8 cellular contexts compared by ENCODE assay signal in genomic region chr22:19719055-19719482, GRCh38. TPM values are rescaled to one million over a fixed set of nuclear protein-coding genes. Genes with fewer than 3 reads are reported as not detected.
A peak's percentile ranks its signal among the peaks of the same experiment; 100 is the strongest.
DNase-seq lines count a peak whose midpoint lies in the region; ATAC-seq, FAIRE-seq and TF ChIP-seq lines count a peak whose summit lies in the region.

No MANE protein-coding gene starts in this region.

- TF ChIP-seq RAD21 in A549 (conservative IDR thresholded peaks at IDR 0.05 in 1 of 2, IDR thresholded peaks at IDR 0.05 in 1 of 2), result no peak

- no peak for ATAC-seq in A549
- no peak for ATAC-seq in naive thymus-derived CD4-positive, alpha-beta T cell
- ATAC-seq in HG02588 (IDR thresholded peaks at IDR 0.05; ENCODE audit: unreplicated experiment), result no peak
- ATAC-seq in HG02852 (IDR thresholded peaks at IDR 0.05; ENCODE audit: unreplicated experiment), result no peak

- CTCF ChIA-PET in A549 (lab: Yijun Ruan, JAX), result interaction anchor here (1.0 to 1.9 kb wide), 5 partner anchors 9 to 229 kb away, joined by 3 to 7 read pairs (median 4); no protein-coding TSS in a partner anchor
- CTCF ChIA-PET in naive thymus-derived CD4-positive, alpha-beta T cell (lab: Charles Lee), result no interaction called here

- H3K4me3 ChIP-seq in A549, result peak overlapping the region; percentile 45
- H3K4me3 ChIP-seq in HFF-Myc (replicated peaks; ENCODE audit: low read depth, low read length), result peak overlapping the region; percentile 57
- peak overlapping the region; percentile 49 to 72 (median 68) for H3K4me3 ChIP-seq in breast epithelium
- H3K4me3 ChIP-seq in naive thymus-derived CD4-positive, alpha-beta T cell (ENCODE audit: low read length), result no peak overlapping the region

- no peaks in the 10 kb centered on the region for H3K36me3 Mint-ChIP-seq in naive thymus-derived CD4-positive, alpha-beta T cell

- peaks cover 28 to 55% (median 33%) of the 10 kb centered on the region in 5 donors for H3K27me3 Mint-ChIP-seq in naive thymus-derived CD4-positive, alpha-beta T cell

- peak overlapping the region; percentile 59 to 83 (median 74) for H3K4me3 Mint-ChIP-seq in naive thymus-derived CD4-positive, alpha-beta T cell

- peaks cover 9% of the 10 kb centered on the region; the same call in 1 of the 3 replicates for H3K4me1 ChIP-seq in A549
- peaks cover 9 to 12% of the 10 kb centered on the region in 2 donors for H3K4me1 ChIP-seq in breast epithelium
- H3K4me1 ChIP-seq in naive thymus-derived CD4-positive, alpha-beta T cell (ENCODE audit: control insufficient read depth in 2 of 2, insufficient read depth in 2 of 2, low read length in 2 of 2), result peaks cover 0 to 16% of the 10 kb centered on the region in 2 donors

- intact Hi-C loops in breast epithelium (cut with DNase I; ENCODE audit: low total_unique reads), result no loop called here
- intact Hi-C loops in naive thymus-derived CD4-positive, alpha-beta T cell (cut with micrococcal nuclease), result loop anchor here (2.0 to 10.0 kb wide), 6 partner anchors 40 to 1642 kb away; partner anchors contain the start of genes CDC45 (in 1 of the 2), PEX26 (in 1 of the 2), SLC25A1 (in 1 of the 2) and UFD1 (in 1 of the 2)

- peaks cover 0 to 13% (median 9%) of the 10 kb centered on the region in 7 donors for H3K4me1 Mint-ChIP-seq in naive thymus-derived CD4-positive, alpha-beta T cell

- TF ChIP-seq EP300 in A549 (IDR thresholded peaks at IDR 0.05), result no peak

- no peak for TF ChIP-seq POLR2A in A549 (IDR thresholded peaks at IDR 0.05; ENCODE audit: low read length)
- TF ChIP-seq POLR2A in breast epithelium (IDR thresholded peaks at IDR 0.05), result no peak

- H3K36me3 ChIP-seq in breast epithelium, result no peaks in the 10 kb centered on the region
- no peaks in the 10 kb centered on the region for H3K36me3 ChIP-seq in naive thymus-derived CD4-positive, alpha-beta T cell (ENCODE audit: control insufficient read depth in 2 of 3, insufficient read depth in 3 of 3, low read length in 3 of 3)

- FAIRE-seq in A549 (lab: Jason Lieb, UNC), result no peak

- peak overlapping the region in 1 of 9 donors; percentile 47 for H3K27ac Mint-ChIP-seq in naive thymus-derived CD4-positive, alpha-beta T cell

- H3K27me3 ChIP-seq in breast epithelium, result peaks cover 0 to 2% of the 10 kb centered on the region in 2 donors
- H3K27me3 ChIP-seq in naive thymus-derived CD4-positive, alpha-beta T cell (ENCODE audit: control insufficient read depth in 2 of 2, insufficient read depth in 2 of 2, low read length in 2 of 2), result peaks cover 0 to 3% of the 10 kb centered on the region in 2 donors

- no peaks in the 10 kb centered on the region for H3K9me3 Mint-ChIP-seq in naive thymus-derived CD4-positive, alpha-beta T cell

- TF ChIP-seq CTCF in A549 (IDR thresholded peaks at IDR 0.05) (no peak), HFF-Myc (IDR thresholded peaks at IDR 0.05; ENCODE audit: low read depth, low read length, missing control alignments) (no peak), breast epithelium (IDR thresholded peaks at IDR 0.05) (no peak)

- H3K9me3 ChIP-seq in A549 (no peaks in the 10 kb centered on the region), breast epithelium (no peaks in the 10 kb centered on the region)
- no peaks in the 10 kb centered on the region for H3K9me3 ChIP-seq in naive thymus-derived CD4-positive, alpha-beta T cell (ENCODE audit: control insufficient read depth in 2 of 3, low read length in 3 of 3)

- POLR2A ChIA-PET in A549 (lab: Yijun Ruan, JAX), result no interaction called here
- POLR2A ChIA-PET in naive thymus-derived CD4-positive, alpha-beta T cell (lab: Charles Lee), result no interaction called here

- 96% methylated on average over 7 of the region's 31 CpGs for WGBS in A549 (ENCODE audit: missing lambda C conversion rate)

- H3K27ac ChIP-seq in A549, result peak overlapping the region in 1 of 2 experiments; percentile 92; a peak in 3 of 6 replicates
- peak overlapping the region; percentile 50 to 70 for H3K27ac ChIP-seq in breast epithelium
- H3K27ac ChIP-seq in naive thymus-derived CD4-positive, alpha-beta T cell (ENCODE audit: low read depth, low read length), result no peak overlapping the region

- no peak for DNase-seq in A549 (ENCODE audit: low read depth in 1 of 2, low spot score in 1 of 2)
- no peak for DNase-seq in HFF-Myc (ENCODE audit: extremely low read depth, low read depth)
- no peak for DNase-seq in breast epithelium (ENCODE audit: low spot score in 2 of 2)
- DNase-seq in naive thymus-derived CD4-positive, alpha-beta T cell, result no peak
- DNase-seq in AG08395 (ENCODE audit: low spot score), result no peak
- DNase-seq in mucosa of gallbladder (ENCODE audit: low spot score), result no peak

- H3K4me2 ChIP-seq in A549, result peak overlapping the region; percentile 93

TF ChIP-seq in A549, 52 proteins besides CTCF, POLR2A, EP300 and RAD21 (continues in another document):
- TF ChIP-seq MYC (IDR thresholded peaks at IDR 0.05; ENCODE audit: borderline replicate concordance, low read length) (no peak), TFCP2L1 (CRISPR knock-in tag; IDR thresholded peaks at IDR 0.05) (no peak), RARB (CRISPR knock-in tag; IDR thresholded peaks at IDR 0.05) (no peak), SREBF2 (IDR thresholded peaks at IDR 0.05) (no peak), NR3C1 (IDR thresholded peaks at IDR 0.05) (no peak), NFE2L2 (conservative IDR thresholded peaks at IDR 0.05; ENCODE audit: low read length) (no peak), HMGXB4 (CRISPR knock-in tag; IDR thresholded peaks at IDR 0.05; ENCODE audit: borderline replicate concordance) (no peak), ESRRA (IDR thresholded peaks at IDR 0.05; ENCODE audit: borderline replicate concordance, low read length) (no peak), MAX (IDR thresholded peaks at IDR 0.05) (no peak), CBX2 (IDR thresholded peaks at IDR 0.05; ENCODE audit: borderline replicate concordance, low read depth) (no peak), EHF (CRISPR knock-in tag; IDR thresholded peaks at IDR 0.05) (no peak), HOXB5 (CRISPR knock-in tag; IDR thresholded peaks at IDR 0.05) (no peak)
- TF ChIP-seq, protein P1, sequence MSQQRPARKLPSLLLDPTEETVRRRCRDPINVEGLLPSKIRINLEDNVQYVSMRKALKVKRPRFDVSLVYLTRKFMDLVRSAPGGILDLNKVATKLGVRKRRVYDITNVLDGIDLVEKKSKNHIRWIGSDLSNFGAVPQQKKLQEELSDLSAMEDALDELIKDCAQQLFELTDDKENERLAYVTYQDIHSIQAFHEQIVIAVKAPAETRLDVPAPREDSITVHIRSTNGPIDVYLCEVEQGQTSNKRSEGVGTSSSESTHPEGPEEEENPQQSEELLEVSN (IDR thresholded peaks at IDR 0.05; ENCODE audit: borderline replicate concordance, low read depth), result no peak

RNA-seq across cellular contexts. Expression of gene GP1BB, which starts 4.3 kb away (rescaled TPM):
- polyA plus RNA-seq in A549 (2011; rRNA removed), result 0.06 and 0.25 TPM in 2 replicates
- polyA plus RNA-seq in A549 (2012; cell fraction: cytosol; rRNA removed), result 1.3 and 2.1 TPM in 2 replicates
- polyA plus RNA-seq in A549 (2012; cell fraction: nucleus; rRNA removed), result 6.6 and 10.5 TPM in 2 replicates
- polyA plus RNA-seq in A549 (2017; fragmentation: RNase III; extraction: RNeasy Plus Mini Kit Qiagen cat#74134 plus additional on column Dnase treatment), result 0.48 to 1.1 TPM (median 0.63 TPM) in 3 replicates
- polyA minus RNA-seq in A549 (2011; rRNA and poly(A)+ RNA removed), result not detected in 2 replicates
- 1 to 10 TPM; 1.3 to 6.2 (median 2.9) TPM for total RNA-seq in breast epithelium
- total RNA-seq in naive thymus-derived CD4-positive, alpha-beta T cell, result 1 to 10 TPM in 1 of 5 experiments, under 1 TPM in 1, not detected in 3; 0.40 to 3.0 TPM
- polyA plus RNA-seq in naive thymus-derived CD4-positive, alpha-beta T cell, result not detected
- 5.4 TPM for total RNA-seq in mucosa of gallbladder

RNA-seq across cellular contexts. Expression of gene SEPTIN5, which starts 4.8 kb away (rescaled TPM):
- polyA plus RNA-seq in A549 (2011; rRNA removed) (4.6 and 5.7 TPM in 2 replicates), A549 (2017; fragmentation: RNase III; extraction: RNeasy Plus Mini Kit Qiagen cat#74134 plus additional on column Dnase treatment) (10.8 to 13.9 TPM (median 12.6 TPM) in 3 replicates)
- 8.7 and 9.2 TPM in 2 replicates for polyA plus RNA-seq in A549 (2012; cell fraction: cytosol; rRNA removed)
- 26.6 and 30.3 TPM in 2 replicates for polyA plus RNA-seq in A549 (2012; cell fraction: nucleus; rRNA removed)
- polyA minus RNA-seq in A549 (2011; rRNA and poly(A)+ RNA removed), result 7.7 and 11.8 TPM in 2 replicates
- total RNA-seq in breast epithelium (10 to 100 TPM in 2 of 3 donors, 1 to 10 TPM in 1; 5.4 to 33.8 (median 18.4) TPM), mucosa of gallbladder (20.5 TPM)
- 1 to 10 TPM in 1 of 5 experiments, under 1 TPM in 2, not detected in 2; 0.22 to 4.2 (median 0.66) TPM for total RNA-seq in naive thymus-derived CD4-positive, alpha-beta T cell
- polyA plus RNA-seq in naive thymus-derived CD4-positive, alpha-beta T cell, result under 1 TPM in 1 of 2 donors, not detected in 1; 0.32 TPM

RNA-seq across cellular contexts. Expression of gene TBX1, which starts 41.5 kb away (rescaled TPM):
- polyA plus RNA-seq in A549 (2011; rRNA removed), result 0.30 and 0.66 TPM in 2 replicates
- polyA plus RNA-seq in A549 (2012; cell fraction: cytosol; rRNA removed), result 2.2 and 3.6 TPM in 2 replicates
- polyA plus RNA-seq in A549 (2012; cell fraction: nucleus; rRNA removed), result 9.3 and 10.3 TPM in 2 replicates
- polyA plus RNA-seq in A549 (2017; fragmentation: RNase III; extraction: RNeasy Plus Mini Kit Qiagen cat#74134 plus additional on column Dnase treatment), result 2.8 to 3.0 TPM (median 2.9 TPM) in 3 replicates
- polyA minus RNA-seq in A549 (2011; rRNA and poly(A)+ RNA removed), result 0.95 and 1.8 TPM in 2 replicates
- total RNA-seq in breast epithelium, result 1 to 10 TPM in 2 of 3 donors, under 1 TPM in 1; 0.96 to 9.2 (median 2.9) TPM
- under 1 TPM in 1 of 5 experiments, not detected in 4; 0.22 TPM for total RNA-seq in naive thymus-derived CD4-positive, alpha-beta T cell
- not detected for polyA plus RNA-seq in naive thymus-derived CD4-positive, alpha-beta T cell
- total RNA-seq in mucosa of gallbladder, result 3.9 TPM
